In the genomic region with DNA sequence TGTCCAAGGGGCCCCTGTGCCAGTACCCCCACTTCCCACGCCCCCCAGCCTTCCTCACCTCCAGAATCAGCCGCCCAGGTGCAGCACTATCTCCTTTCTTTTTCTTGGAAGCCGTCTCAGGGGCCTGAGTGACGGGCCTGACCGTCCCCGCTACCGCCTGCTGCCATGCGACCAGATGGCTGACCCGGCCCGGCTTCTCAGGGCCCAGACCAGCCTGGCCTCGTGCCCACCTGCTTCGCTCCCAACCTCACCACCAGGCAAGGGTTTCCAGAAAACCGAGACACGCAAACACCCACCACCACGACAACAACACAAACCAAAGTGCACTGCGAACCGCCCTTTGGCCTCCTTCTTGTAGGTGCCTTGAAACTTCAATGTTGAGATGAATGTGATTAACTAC, we compare ENCODE assay signal across 24 cellular contexts. TPM values are rescaled to one million over a fixed set of nuclear protein-coding genes. Genes with fewer than 3 reads are reported as not detected.
DNase-seq lines count a peak whose midpoint lies in the region; ATAC-seq and TF ChIP-seq lines count a peak whose summit lies in the region.
"Had no signal": no experiment of that assay in that cellular context is flagged by ENCODE, and none has a peak within 500 bp of the region (broad histone marks: within the 10 kb centered on the region; RNA-seq: fewer than 3 reads in every experiment).

No MANE protein-coding gene starts in this region.

- no peak overlapping the region for H3K27ac ChIP-seq in H9 (ENCODE audit: insufficient read length, low read depth, low read length)
- H3K27ac ChIP-seq in body of pancreas, result peak overlapping the region; percentile 58 to 81 (median 77)
- H3K27ac ChIP-seq in Karpas-422 (ENCODE audit: low read length), result no peak overlapping the region
- H3K27ac ChIP-seq: HL-60 had no signal

- intact Hi-C loops in body of pancreas (cut with DNase I), result no loop called here

- H3K9me3 Mint-ChIP-seq in H9, result no peaks in the 10 kb centered on the region
- H3K9me3 Mint-ChIP-seq: T-helper 1 cell treated with Interleukin-12 subunit alpha and Interleukin-12 subunit beta and Interleukin-4 antibody, amounts not matched to agents 30 μg/mL and 1 μg/mL, for 36 hours had no signal

- H3K18ac ChIP-seq in H9 (ENCODE audit: insufficient read length, low read depth, low read length), result no peak overlapping the region

- no peaks in the 10 kb centered on the region for H3K9me2 ChIP-seq in Karpas-422 (replicated peaks; ENCODE audit: insufficient read depth, low read length)
- H3K9me2 ChIP-seq: SK-N-SH had no signal

- DNase-seq in H9, result no peak
- peak; percentile 87 to 94 (median 90) for DNase-seq in body of pancreas
- peak; percentile 6 for DNase-seq in left kidney (ENCODE audit: low read depth, low spot score)
- no peak for DNase-seq in Karpas-422
- DNase-seq in NCI-H1694 treated with DMSO at 0.1 percent for 48 hours (lab: John Stamatoyannopoulos, UW), result no peak
- DNase-seq: Calu3; KBM-7; MG63; NCI-H1105 treated with DMSO at 0.1 percent for 48 hours; NCI-H146; NCI-H2029; NCI-H446 treated with DMSO at 0.1 percent for 48 hours; NCI-H526; NCI-H82; NK-92 treated with Interleukin-12 subunit alpha and Interleukin-12 subunit beta, amount 100 ng/mL, for 24 hours; PC-3; SK-N-SH; SW 1271 had no signal

- peaks cover 11% of the 10 kb centered on the region for H3K27me3 Mint-ChIP-seq in H9 (ENCODE audit: low read depth)

- H3K4me1 Mint-ChIP-seq in H9, result peaks cover 37 to 54% of the 10 kb centered on the region in 2 experiments

- H2BK5ac ChIP-seq in H9 (ENCODE audit: insufficient read length, low read length), result no peak overlapping the region

- no peak overlapping the region; a peak in 1 of 5 replicates for H3K4me3 Mint-ChIP-seq in H9
- H3K4me3 Mint-ChIP-seq: T-helper 1 cell treated with Interleukin-12 subunit alpha and Interleukin-12 subunit beta and Interleukin-4 antibody, amounts not matched to agents 30 μg/mL and 1 μg/mL, for 36 hours had no signal

- H3K79me1 ChIP-seq in H9 (ENCODE audit: insufficient read depth, low read depth, low read length, poor library complexity, severe bottlenecking), result no peaks in the 10 kb centered on the region

- H3K4me2 ChIP-seq in H9 (ENCODE audit: insufficient read depth, insufficient read length, low read length), result no peak overlapping the region
- H3K4me2 ChIP-seq in Karpas-422 (ENCODE audit: low read depth, low read length, poor library complexity, severe bottlenecking), result no peak overlapping the region
- H3K4me2 ChIP-seq: SK-N-SH had no signal

- H2BK15ac ChIP-seq in H9 (ENCODE audit: low read depth, low read length), result no peak overlapping the region

- no peak overlapping the region for H2BK12ac ChIP-seq in H9 (ENCODE audit: insufficient read length, low read depth, low read length)

- no peak overlapping the region for H2AK5ac ChIP-seq in H9 (ENCODE audit: insufficient read length, low read length)

- H4K20me1 ChIP-seq in H9 (ENCODE audit: control insufficient read depth, insufficient read depth, insufficient read length) (peaks cover 3% of the 10 kb centered on the region), Karpas-422 (ENCODE audit: insufficient read depth, low read depth, low read length) (0 out of 2 replicates have a peak, but pooled peaks cover 4% of the 10 kb centered on the region)

- H3K36me3 ChIP-seq in body of pancreas (replicated peaks in 1 of 2; ENCODE audit: insufficient read depth in 1 of 2, low read depth in 2 of 2), result no peaks in the 10 kb centered on the region
- H3K36me3 ChIP-seq in Karpas-422 (ENCODE audit: insufficient read depth, low read length), result no peaks in the 10 kb centered on the region
- H3K36me3 ChIP-seq: MG63 had no signal

- H3T11ph ChIP-seq in H9 (ENCODE audit: low read length), result no peak overlapping the region

- no peak overlapping the region for H4K8ac ChIP-seq in H9 (replicated peaks; ENCODE audit: insufficient read length, low read depth, low read length)

- WGBS in H9 (ENCODE audit: extremely low coverage, insufficient read length, low lambda C conversion rate), result no CpG with 5 or more reads among the region's 17 CpGs
- 45 to 48% methylated on average over 13 to 17 of the region's 17 CpGs for WGBS in body of pancreas, 2 donors

- peaks cover 7% of the 10 kb centered on the region; the same call in 1 of the 2 replicates for H3K4me1 ChIP-seq in H9 (ENCODE audit: insufficient read depth, low read length)
- H3K4me1 ChIP-seq in body of pancreas, result peaks cover 93% of the 10 kb centered on the region
- peaks cover 3% of the 10 kb centered on the region; the same call in 1 of the 2 replicates for H3K4me1 ChIP-seq in Karpas-422 (ENCODE audit: low read length)

- H2BK20ac ChIP-seq in H9 (ENCODE audit: low read depth, low read length, poor library complexity, severe bottlenecking), result no peak overlapping the region

- H3K27ac Mint-ChIP-seq in H9, result peak overlapping the region in 2 of 3 experiments; percentile 70 to 84; a peak in 1 of 7 replicates
- H3K27ac Mint-ChIP-seq: CD14-positive monocyte; T-helper 1 cell treated with Interleukin-12 subunit alpha and Interleukin-12 subunit beta and Interleukin-4 antibody, amounts not matched to agents 30 μg/mL and 1 μg/mL, for 36 hours had no signal

- TF ChIP-seq POLR2A in body of pancreas (IDR thresholded peaks at IDR 0.05) (no peak), GM18505 (IDR thresholded peaks at IDR 0.05; ENCODE audit: borderline replicate concordance, extremely low read depth, insufficient read depth, insufficient read length) (no peak)

- no peak overlapping the region for H2BK120ac ChIP-seq in H9 (ENCODE audit: low read depth, low read length, poor library complexity, severe bottlenecking)

- H3K9me3 ChIP-seq in H9 (ENCODE audit: control insufficient read depth, low read depth, low read length) (no peaks in the 10 kb centered on the region), body of pancreas (no peaks in the 10 kb centered on the region), Karpas-422 (ENCODE audit: low read length) (no peaks in the 10 kb centered on the region)
- H3K9me3 ChIP-seq: MG63, SK-N-SH had no signal

- H3K23me2 ChIP-seq in H9 (ENCODE audit: insufficient read length, low read depth, low read length, poor library complexity, severe bottlenecking), result peaks cover 3% of the 10 kb centered on the region

- no peak overlapping the region for H3K4ac ChIP-seq in H9 (ENCODE audit: low read depth, low read length)

- H3K79me2 ChIP-seq in H9 (ENCODE audit: insufficient read depth, low read length) (no peaks in the 10 kb centered on the region), Karpas-422 (ENCODE audit: low read length) (no peaks in the 10 kb centered on the region)

- H3K14ac ChIP-seq in H9 (ENCODE audit: insufficient read depth, low read length), result no peak overlapping the region; the same call in 1 of the 2 replicates

- H3K9ac ChIP-seq in H9 (ENCODE audit: extremely low read depth, insufficient read length, low read length), result no peak overlapping the region
- no peak overlapping the region for H3K9ac ChIP-seq in Karpas-422 (ENCODE audit: low read length)
- H3K9ac ChIP-seq: SK-N-SH had no signal

- H3K56ac ChIP-seq in H9 (ENCODE audit: insufficient read length, low read depth, low read length), result no peak overlapping the region

- H4K5ac ChIP-seq in H9 (ENCODE audit: insufficient read length, low read depth, low read length), result no peak overlapping the region

- H3K23ac ChIP-seq in H9 (ENCODE audit: insufficient read length, low read depth, low read length), result no peak overlapping the region

- peak; percentile 66 for ATAC-seq in body of pancreas
- no peak for ATAC-seq in GM18505 (IDR thresholded peaks at IDR 0.05; ENCODE audit: unreplicated experiment)
- no peak for ATAC-seq in GM18861 (IDR thresholded peaks at IDR 0.05; ENCODE audit: unreplicated experiment)
- ATAC-seq: HepG2, PC-3 had no signal

- H3K4me3 ChIP-seq in body of pancreas, result no peak overlapping the region
- H3K4me3 ChIP-seq in Karpas-422 (ENCODE audit: low read length), result no peak overlapping the region
- H3K4me3 ChIP-seq: MG63 had no signal

- H2AFZ ChIP-seq in H9 (ENCODE audit: low read length), result no peak overlapping the region
- no peak overlapping the region for H2AFZ ChIP-seq in Karpas-422 (ENCODE audit: low read length)

- H3K27me3 ChIP-seq in H9 (ENCODE audit: insufficient read depth, low read length) (no peaks in the 10 kb centered on the region), body of pancreas (no peaks in the 10 kb centered on the region), Karpas-422 (ENCODE audit: low read length) (no peaks in the 10 kb centered on the region)
- H3K27me3 ChIP-seq: MG63 had no signal

- no peak overlapping the region for H4K91ac ChIP-seq in H9 (ENCODE audit: insufficient read length, low read depth, low read length)

- TF ChIP-seq CTCF in H9 (conservative IDR thresholded peaks at IDR 0.05), result no peak
- peak in 2 of 7 experiments; percentile 8 to 16 for TF ChIP-seq CTCF in body of pancreas (IDR thresholded peaks at IDR 0.05)

- H3K36me3 Mint-ChIP-seq in H9 (ENCODE audit: insufficient read depth in 1 of 3, low read depth in 3 of 3), result peaks cover 0 to 3% (median 0%) of the 10 kb centered on the region in 3 experiments; a peak in 2 of 7 replicates
- H3K36me3 Mint-ChIP-seq: CD14-positive monocyte had no signal

RNA-seq across cellular contexts. Expression of gene MACROD1, which starts 39.1 kb away (rescaled TPM):
- total RNA-seq in H9 (2021) (18.3 and 21.2 TPM in 2 replicates), body of pancreas (10 to 100 TPM; 24.7 to 65.4 TPM)
- 5.4 TPM in 1 of 2 replicates, not detected in the other for total RNA-seq in Karpas-422 (2014; rRNA removed; shearing (Covaris generic); ENCODE audit: low replicate concordance)

RNA-seq across cellular contexts. Expression of gene STIP1, which starts 59.2 kb away (rescaled TPM):
- 331 and 338 TPM in 2 replicates for total RNA-seq in H9 (2021)
- total RNA-seq in body of pancreas, result 10 to 100 TPM; 35.8 to 63.6 TPM
- total RNA-seq in Karpas-422 (2014; rRNA removed; shearing (Covaris generic); ENCODE audit: low replicate concordance), result 101 and 199 TPM in 2 replicates

Comparison
In these comparisons a context has a peak if more than half of its experiments do, and no peak if none do; other contexts are left out.
1. DNase-seq: peak in body of pancreas (4 of 4) and left kidney (single experiment); none in H9 (single experiment), Karpas-422 (single experiment) and NCI-H1694 treated with DMSO at 0.1 percent for 48 hours (single experiment).
2. H3K27ac ChIP-seq: peak in body of pancreas (4 of 4); none in H9 (single experiment) and Karpas-422 (single experiment).